In the genomic region with DNA sequence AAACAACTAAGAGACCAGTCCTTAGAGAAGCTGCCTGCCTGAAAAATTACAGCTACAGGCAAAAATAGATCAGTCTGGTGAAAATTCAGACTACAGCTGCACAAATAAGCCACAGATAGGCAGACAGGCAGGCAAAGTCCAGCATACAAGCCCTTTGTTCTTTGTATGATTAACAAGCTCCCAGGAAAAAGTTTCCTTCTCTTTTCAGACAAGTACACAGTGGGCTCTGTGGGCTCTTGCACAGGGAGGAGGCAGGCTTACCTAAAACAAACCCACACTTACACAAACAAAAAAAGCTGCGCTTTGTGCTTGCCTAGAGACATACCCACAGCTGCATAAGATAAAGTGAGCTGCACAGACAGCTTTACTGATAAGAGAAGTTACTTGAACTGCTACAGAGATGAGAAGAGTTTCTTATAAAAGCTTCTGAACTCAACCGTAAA, we compare ENCODE assay signal across 1 cellular context.
A peak's percentile ranks its signal among the peaks of the same experiment; 100 is the strongest.
TF ChIP-seq lines count a peak whose summit lies in the region.

No MANE protein-coding gene starts in this region.

TF ChIP-seq in HepG2, 621 proteins besides CTCF, POLR2A, EP300 and RAD21 (continued from another document and continues in another):
- TF ChIP-seq, protein P1, sequence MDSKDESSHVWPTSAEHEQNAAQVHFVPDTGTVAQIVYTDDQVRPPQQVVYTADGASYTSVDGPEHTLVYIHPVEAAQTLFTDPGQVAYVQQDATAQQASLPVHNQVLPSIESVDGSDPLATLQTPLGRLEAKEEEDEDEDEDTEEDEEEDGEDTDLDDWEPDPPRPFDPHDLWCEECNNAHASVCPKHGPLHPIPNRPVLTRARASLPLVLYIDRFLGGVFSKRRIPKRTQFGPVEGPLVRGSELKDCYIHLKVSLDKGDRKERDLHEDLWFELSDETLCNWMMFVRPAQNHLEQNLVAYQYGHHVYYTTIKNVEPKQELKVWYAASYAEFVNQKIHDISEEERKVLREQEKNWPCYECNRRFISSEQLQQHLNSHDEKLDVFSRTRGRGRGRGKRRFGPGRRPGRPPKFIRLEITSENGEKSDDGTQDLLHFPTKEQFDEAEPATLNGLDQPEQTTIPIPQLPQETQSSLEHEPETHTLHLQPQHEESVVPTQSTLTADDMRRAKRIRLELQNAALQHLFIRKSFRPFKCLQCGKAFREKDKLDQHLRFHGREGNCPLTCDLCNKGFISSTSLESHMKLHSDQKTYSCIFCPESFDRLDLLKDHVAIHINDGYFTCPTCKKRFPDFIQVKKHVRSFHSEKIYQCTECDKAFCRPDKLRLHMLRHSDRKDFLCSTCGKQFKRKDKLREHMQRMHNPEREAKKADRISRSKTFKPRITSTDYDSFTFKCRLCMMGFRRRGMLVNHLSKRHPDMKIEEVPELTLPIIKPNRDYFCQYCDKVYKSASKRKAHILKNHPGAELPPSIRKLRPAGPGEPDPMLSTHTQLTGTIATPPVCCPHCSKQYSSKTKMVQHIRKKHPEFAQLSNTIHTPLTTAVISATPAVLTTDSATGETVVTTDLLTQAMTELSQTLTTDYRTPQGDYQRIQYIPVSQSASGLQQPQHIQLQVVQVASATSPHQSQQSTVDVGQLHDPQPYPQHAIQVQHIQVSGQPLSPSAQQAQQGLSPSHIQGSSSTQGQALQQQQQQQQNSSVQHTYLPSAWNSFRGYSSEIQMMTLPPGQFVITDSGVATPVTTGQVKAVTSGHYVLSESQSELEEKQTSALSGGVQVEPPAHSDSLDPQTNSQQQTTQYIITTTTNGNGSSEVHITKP (CRISPR knock-in tag; IDR thresholded peaks at IDR 0.05; ENCODE audit: low read depth), result no peak
- TF ChIP-seq ZBTB21 (CRISPR knock-in tag; IDR thresholded peaks at IDR 0.05) (no peak), CENPT (CRISPR knock-in tag; IDR thresholded peaks at IDR 0.05; ENCODE audit: low read depth) (no peak), YEATS4 (CRISPR knock-in tag; IDR thresholded peaks at IDR 0.05; ENCODE audit: borderline replicate concordance) (no peak; the same call in 1 of the 2 replicates), ZNF557 (CRISPR knock-in tag; IDR thresholded peaks at IDR 0.05) (0 out of 2 replicates have a peak, but pooled peaks have one; percentile 82), ZNF432 (CRISPR knock-in tag; IDR thresholded peaks at IDR 0.05; ENCODE audit: borderline replicate concordance) (no peak), ZNF552 (CRISPR knock-in tag; IDR thresholded peaks at IDR 0.05; ENCODE audit: borderline replicate concordance) (no peak), ZNF790 (CRISPR knock-in tag; IDR thresholded peaks at IDR 0.05; ENCODE audit: borderline replicate concordance) (no peak), MAF1 (CRISPR knock-in tag; IDR thresholded peaks at IDR 0.05; ENCODE audit: borderline replicate concordance) (no peak), REXO4 (CRISPR knock-in tag; IDR thresholded peaks at IDR 0.05; ENCODE audit: borderline replicate concordance) (no peak), MYC (CRISPR knock-in tag; IDR thresholded peaks at IDR 0.05; ENCODE audit: borderline replicate concordance) (no peak), EEA1 (CRISPR knock-in tag; IDR thresholded peaks at IDR 0.05; ENCODE audit: borderline replicate concordance) (no peak), SNRNP70 (IDR thresholded peaks at IDR 0.05; ENCODE audit: low read depth, low read length) (no peak), NRL (CRISPR knock-in tag; IDR thresholded peaks at IDR 0.05; ENCODE audit: borderline replicate concordance) (no peak), TOPORS (CRISPR knock-in tag; IDR thresholded peaks at IDR 0.05) (no peak), ZNF296 (CRISPR knock-in tag; conservative IDR thresholded peaks at IDR 0.05) (no peak), FOXK1 (CRISPR knock-in tag; IDR thresholded peaks at IDR 0.05; ENCODE audit: borderline replicate concordance, low read depth) (peak; percentile 37; the same call in 1 of the 2 replicates), AGO2 (optimal IDR thresholded peaks at IDR 0.05; ENCODE audit: low read depth, low read length) (no peak), ZNF614 (CRISPR knock-in tag; IDR thresholded peaks at IDR 0.05; ENCODE audit: borderline replicate concordance) (peak; percentile 77; the same call in 1 of the 2 replicates), ZNF891 (CRISPR knock-in tag; IDR thresholded peaks at IDR 0.05) (no peak), MAFF (IDR thresholded peaks at IDR 0.05; ENCODE audit: low read depth, low read length) (peak; percentile 23; the same call in 1 of the 2 replicates), CHD4 (IDR thresholded peaks at IDR 0.05; ENCODE audit: borderline replicate concordance, low read length) (no peak), MXD4 (CRISPR knock-in tag; IDR thresholded peaks at IDR 0.05) (no peak), ZNF605 (CRISPR knock-in tag; IDR thresholded peaks at IDR 0.05) (no peak), ZNF841 (CRISPR knock-in tag; IDR thresholded peaks at IDR 0.05; ENCODE audit: borderline replicate concordance) (no peak), ZNF616 (CRISPR knock-in tag; IDR thresholded peaks at IDR 0.05; ENCODE audit: low read depth) (no peak), KDM3A (CRISPR knock-in tag; IDR thresholded peaks at IDR 0.05; ENCODE audit: low read depth) (no peak), ZSCAN9 (CRISPR knock-in tag; IDR thresholded peaks at IDR 0.05; ENCODE audit: borderline replicate concordance) (0 out of 2 replicates have a peak, but pooled peaks have one; percentile 62), ZNF33B (CRISPR knock-in tag; IDR thresholded peaks at IDR 0.05) (no peak), TCF12 (IDR thresholded peaks at IDR 0.05) (no peak), TCF12 (CRISPR knock-in tag; IDR thresholded peaks at IDR 0.05) (peak; percentile 97; the same call in 1 of the 2 replicates), THAP11 (CRISPR knock-in tag; IDR thresholded peaks at IDR 0.05) (no peak)
- TF ChIP-seq, protein P2, sequence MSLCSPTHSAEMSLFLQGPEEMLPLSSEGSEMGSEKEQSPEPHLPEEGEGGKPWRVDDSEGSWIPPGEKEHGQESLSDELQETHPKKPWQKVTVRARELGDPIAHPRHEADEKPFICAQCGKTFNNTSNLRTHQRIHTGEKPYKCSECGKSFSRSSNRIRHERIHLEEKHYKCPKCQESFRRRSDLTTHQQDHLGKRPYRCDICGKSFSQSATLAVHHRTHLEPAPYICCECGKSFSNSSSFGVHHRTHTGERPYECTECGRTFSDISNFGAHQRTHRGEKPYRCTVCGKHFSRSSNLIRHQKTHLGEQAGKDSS (CRISPR knock-in tag; IDR thresholded peaks at IDR 0.05; ENCODE audit: borderline replicate concordance, low read depth), result no peak
- TF ChIP-seq, protein P3, sequence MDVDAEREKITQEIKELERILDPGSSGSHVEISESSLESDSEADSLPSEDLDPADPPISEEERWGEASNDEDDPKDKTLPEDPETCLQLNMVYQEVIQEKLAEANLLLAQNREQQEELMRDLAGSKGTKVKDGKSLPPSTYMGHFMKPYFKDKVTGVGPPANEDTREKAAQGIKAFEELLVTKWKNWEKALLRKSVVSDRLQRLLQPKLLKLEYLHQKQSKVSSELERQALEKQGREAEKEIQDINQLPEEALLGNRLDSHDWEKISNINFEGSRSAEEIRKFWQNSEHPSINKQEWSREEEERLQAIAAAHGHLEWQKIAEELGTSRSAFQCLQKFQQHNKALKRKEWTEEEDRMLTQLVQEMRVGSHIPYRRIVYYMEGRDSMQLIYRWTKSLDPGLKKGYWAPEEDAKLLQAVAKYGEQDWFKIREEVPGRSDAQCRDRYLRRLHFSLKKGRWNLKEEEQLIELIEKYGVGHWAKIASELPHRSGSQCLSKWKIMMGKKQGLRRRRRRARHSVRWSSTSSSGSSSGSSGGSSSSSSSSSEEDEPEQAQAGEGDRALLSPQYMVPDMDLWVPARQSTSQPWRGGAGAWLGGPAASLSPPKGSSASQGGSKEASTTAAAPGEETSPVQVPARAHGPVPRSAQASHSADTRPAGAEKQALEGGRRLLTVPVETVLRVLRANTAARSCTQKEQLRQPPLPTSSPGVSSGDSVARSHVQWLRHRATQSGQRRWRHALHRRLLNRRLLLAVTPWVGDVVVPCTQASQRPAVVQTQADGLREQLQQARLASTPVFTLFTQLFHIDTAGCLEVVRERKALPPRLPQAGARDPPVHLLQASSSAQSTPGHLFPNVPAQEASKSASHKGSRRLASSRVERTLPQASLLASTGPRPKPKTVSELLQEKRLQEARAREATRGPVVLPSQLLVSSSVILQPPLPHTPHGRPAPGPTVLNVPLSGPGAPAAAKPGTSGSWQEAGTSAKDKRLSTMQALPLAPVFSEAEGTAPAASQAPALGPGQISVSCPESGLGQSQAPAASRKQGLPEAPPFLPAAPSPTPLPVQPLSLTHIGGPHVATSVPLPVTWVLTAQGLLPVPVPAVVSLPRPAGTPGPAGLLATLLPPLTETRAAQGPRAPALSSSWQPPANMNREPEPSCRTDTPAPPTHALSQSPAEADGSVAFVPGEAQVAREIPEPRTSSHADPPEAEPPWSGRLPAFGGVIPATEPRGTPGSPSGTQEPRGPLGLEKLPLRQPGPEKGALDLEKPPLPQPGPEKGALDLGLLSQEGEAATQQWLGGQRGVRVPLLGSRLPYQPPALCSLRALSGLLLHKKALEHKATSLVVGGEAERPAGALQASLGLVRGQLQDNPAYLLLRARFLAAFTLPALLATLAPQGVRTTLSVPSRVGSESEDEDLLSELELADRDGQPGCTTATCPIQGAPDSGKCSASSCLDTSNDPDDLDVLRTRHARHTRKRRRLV (CRISPR knock-in tag; IDR thresholded peaks at IDR 0.05), result no peak
- TF ChIP-seq, protein P4, sequence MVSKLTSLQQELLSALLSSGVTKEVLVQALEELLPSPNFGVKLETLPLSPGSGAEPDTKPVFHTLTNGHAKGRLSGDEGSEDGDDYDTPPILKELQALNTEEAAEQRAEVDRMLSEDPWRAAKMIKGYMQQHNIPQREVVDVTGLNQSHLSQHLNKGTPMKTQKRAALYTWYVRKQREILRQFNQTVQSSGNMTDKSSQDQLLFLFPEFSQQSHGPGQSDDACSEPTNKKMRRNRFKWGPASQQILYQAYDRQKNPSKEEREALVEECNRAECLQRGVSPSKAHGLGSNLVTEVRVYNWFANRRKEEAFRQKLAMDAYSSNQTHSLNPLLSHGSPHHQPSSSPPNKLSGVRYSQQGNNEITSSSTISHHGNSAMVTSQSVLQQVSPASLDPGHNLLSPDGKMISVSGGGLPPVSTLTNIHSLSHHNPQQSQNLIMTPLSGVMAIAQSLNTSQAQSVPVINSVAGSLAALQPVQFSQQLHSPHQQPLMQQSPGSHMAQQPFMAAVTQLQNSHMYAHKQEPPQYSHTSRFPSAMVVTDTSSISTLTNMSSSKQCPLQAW (CRISPR knock-in tag; IDR thresholded peaks at IDR 0.05), result peak; percentile 78; the same call in 1 of the 2 replicates
- TF ChIP-seq, protein P5, sequence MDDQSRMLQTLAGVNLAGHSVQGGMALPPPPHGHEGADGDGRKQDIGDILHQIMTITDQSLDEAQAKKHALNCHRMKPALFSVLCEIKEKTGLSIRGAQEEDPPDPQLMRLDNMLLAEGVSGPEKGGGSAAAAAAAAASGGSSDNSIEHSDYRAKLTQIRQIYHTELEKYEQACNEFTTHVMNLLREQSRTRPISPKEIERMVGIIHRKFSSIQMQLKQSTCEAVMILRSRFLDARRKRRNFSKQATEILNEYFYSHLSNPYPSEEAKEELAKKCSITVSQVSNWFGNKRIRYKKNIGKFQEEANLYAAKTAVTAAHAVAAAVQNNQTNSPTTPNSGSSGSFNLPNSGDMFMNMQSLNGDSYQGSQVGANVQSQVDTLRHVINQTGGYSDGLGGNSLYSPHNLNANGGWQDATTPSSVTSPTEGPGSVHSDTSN (CRISPR knock-in tag; IDR thresholded peaks at IDR 0.05; ENCODE audit: borderline replicate concordance), result no peak
- TF ChIP-seq, protein P6, sequence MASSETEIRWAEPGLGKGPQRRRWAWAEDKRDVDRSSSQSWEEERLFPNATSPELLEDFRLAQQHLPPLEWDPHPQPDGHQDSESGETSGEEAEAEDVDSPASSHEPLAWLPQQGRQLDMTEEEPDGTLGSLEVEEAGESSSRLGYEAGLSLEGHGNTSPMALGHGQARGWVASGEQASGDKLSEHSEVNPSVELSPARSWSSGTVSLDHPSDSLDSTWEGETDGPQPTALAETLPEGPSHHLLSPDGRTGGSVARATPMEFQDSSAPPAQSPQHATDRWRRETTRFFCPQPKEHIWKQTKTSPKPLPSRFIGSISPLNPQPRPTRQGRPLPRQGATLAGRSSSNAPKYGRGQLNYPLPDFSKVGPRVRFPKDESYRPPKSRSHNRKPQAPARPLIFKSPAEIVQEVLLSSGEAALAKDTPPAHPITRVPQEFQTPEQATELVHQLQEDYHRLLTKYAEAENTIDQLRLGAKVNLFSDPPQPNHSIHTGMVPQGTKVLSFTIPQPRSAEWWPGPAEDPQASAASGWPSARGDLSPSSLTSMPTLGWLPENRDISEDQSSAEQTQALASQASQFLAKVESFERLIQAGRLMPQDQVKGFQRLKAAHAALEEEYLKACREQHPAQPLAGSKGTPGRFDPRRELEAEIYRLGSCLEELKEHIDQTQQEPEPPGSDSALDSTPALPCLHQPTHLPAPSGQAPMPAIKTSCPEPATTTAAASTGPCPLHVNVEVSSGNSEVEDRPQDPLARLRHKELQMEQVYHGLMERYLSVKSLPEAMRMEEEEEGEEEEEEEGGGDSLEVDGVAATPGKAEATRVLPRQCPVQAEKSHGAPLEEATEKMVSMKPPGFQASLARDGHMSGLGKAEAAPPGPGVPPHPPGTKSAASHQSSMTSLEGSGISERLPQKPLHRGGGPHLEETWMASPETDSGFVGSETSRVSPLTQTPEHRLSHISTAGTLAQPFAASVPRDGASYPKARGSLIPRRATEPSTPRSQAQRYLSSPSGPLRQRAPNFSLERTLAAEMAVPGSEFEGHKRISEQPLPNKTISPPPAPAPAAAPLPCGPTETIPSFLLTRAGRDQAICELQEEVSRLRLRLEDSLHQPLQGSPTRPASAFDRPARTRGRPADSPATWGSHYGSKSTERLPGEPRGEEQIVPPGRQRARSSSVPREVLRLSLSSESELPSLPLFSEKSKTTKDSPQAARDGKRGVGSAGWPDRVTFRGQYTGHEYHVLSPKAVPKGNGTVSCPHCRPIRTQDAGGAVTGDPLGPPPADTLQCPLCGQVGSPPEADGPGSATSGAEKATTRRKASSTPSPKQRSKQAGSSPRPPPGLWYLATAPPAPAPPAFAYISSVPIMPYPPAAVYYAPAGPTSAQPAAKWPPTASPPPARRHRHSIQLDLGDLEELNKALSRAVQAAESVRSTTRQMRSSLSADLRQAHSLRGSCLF (CRISPR knock-in tag; IDR thresholded peaks at IDR 0.05; ENCODE audit: borderline replicate concordance), result no peak
- TF ChIP-seq, protein P7, sequence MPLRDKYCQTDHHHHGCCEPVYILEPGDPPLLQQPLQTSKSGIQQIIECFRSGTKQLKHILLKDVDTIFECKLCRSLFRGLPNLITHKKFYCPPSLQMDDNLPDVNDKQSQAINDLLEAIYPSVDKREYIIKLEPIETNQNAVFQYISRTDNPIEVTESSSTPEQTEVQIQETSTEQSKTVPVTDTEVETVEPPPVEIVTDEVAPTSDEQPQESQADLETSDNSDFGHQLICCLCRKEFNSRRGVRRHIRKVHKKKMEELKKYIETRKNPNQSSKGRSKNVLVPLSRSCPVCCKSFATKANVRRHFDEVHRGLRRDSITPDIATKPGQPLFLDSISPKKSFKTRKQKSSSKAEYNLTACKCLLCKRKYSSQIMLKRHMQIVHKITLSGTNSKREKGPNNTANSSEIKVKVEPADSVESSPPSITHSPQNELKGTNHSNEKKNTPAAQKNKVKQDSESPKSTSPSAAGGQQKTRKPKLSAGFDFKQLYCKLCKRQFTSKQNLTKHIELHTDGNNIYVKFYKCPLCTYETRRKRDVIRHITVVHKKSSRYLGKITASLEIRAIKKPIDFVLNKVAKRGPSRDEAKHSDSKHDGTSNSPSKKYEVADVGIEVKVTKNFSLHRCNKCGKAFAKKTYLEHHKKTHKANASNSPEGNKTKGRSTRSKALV (CRISPR knock-in tag; IDR thresholded peaks at IDR 0.05), result no peak
